Comparison of ENCODE assay signal across 8 cellular contexts in the genomic region with DNA sequence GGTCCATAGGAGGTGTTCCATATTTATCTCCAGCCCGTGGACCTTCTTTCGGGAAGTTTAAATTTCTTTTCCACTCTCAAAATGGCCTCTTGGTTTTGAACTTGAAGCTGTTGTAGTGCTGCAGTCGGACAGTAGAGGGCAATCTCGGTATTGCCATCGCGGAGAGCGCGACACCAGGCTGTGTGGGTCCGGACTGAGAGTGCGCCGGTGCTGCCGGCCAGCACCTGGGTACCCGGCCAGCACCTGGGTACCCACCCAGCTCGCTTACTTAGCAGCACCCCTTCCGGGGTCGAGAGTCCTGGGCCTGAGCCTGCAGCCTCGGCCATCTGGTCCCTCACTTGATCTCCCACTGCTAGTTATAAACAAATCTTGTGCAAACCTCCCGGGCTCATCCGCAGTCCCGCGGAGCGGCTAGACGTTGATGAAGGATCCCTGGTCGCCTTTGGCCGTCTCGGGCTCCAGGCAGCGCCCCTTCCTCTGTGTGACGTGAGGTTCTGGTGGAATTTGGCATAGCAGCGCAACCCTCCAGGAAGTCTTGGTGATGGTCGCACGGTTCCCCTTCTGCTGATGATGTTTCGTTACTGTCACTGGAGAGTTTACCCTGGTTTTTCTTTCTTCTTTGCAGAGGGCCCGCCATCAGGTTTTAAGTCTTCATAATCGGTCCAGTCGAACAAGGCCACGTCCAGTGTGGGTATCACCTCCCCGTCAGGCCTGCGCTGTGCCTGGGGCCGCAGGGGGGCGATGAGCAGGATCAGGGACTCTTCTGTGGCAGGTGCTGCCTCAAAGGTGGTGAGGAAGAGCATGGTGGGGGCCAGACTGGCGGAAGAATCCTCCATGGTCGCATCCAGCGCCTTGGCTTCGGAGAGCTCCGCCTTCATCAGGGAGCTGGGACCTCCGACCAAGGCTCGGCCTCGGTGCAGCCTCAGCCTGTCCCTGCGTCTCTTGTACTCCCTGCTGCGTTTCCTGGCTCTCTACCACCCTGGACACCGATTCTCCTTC. TPM values are rescaled to one million over a fixed set of nuclear protein-coding genes. Genes with fewer than 3 reads are reported as not detected.
DNase-seq lines count a peak whose midpoint lies in the region; ATAC-seq and TF ChIP-seq lines count a peak whose summit lies in the region.

No MANE protein-coding gene starts in this region.

- H3K36me3 ChIP-seq in IMR-90 (ENCODE audit: control insufficient read depth, insufficient read depth, low read length): no peaks in the 10 kb centered on the region
- H3K36me3 ChIP-seq in gastroesophageal sphincter: no peaks in the 10 kb centered on the region

- H3K27ac Mint-ChIP-seq in activated T-cell treated with anti-CD3 and anti-CD28 coated beads, Interleukin-2, amount 50 U/mL, for 24 hours: no peak overlapping the region

- POLR2A ChIA-PET in IMR-90 (lab: Charles Lee; ENCODE audit: unreplicated experiment): no interaction called here

- H3K36me3 Mint-ChIP-seq in activated T-cell treated with anti-CD3 and anti-CD28 coated beads, Interleukin-2, amount 50 U/mL, for 24 hours (ENCODE audit: low read depth): no peaks in the 10 kb centered on the region

- no peaks in the 10 kb centered on the region for H3K9me3 Mint-ChIP-seq in activated T-cell treated with anti-CD3 and anti-CD28 coated beads, Interleukin-2, amount 50 U/mL, for 24 hours

- WGBS in IMR-90 (ENCODE audit: extremely low coverage in 2 of 2, insufficient read length in 1 of 2), 2 experiments: 50% methylated on average over 29 of the region's 51 CpGs; no CpG with 5 or more reads in 1 of the 2 experiments
- WGBS in gastroesophageal sphincter (ENCODE audit: low coverage in 1 of 2), 2 donors: 44 to 81% methylated on average over 5 to 7 of the region's 51 CpGs
- 50 to 59% methylated on average over 35 to 51 of the region's 51 CpGs for WGBS in lower leg skin, 2 donors

- no peak overlapping the region for H3K56ac ChIP-seq in IMR-90 (ENCODE audit: extremely low read depth, insufficient read depth, low read length)

- DNase-seq in IMR-90 (peak; percentile 4), lower leg skin (ENCODE audit: low spot score in 2 of 2) (no peak), NCI-H510A (lab: John Stamatoyannopoulos, UW) (no peak), NCI-H748 (lab: John Stamatoyannopoulos, UW; ENCODE audit: unreplicated experiment) (no peak)
- peak; percentile 57 for DNase-seq in activated T-cell treated with anti-CD3 and anti-CD28 coated beads, Interleukin-2, amount 50 U/mL, for 24 hours
- peak; percentile 3 to 24 (median 10) for DNase-seq in stimulated activated CD4-positive, alpha-beta T cell treated with anti-CD3 and anti-CD28 coated beads, TNF-alpha, amount 100 ng/mL, for 24 hours (ENCODE audit: low read depth in 3 of 3)

- no peak overlapping the region for H4K91ac ChIP-seq in IMR-90 (ENCODE audit: insufficient read depth, low read depth, low read length)

- intact Hi-C loops in IMR-90 (cut with micrococcal nuclease) (no loop called here), lower leg skin (cut with DNase I; ENCODE audit: low total_unique reads) (no loop called here)

- H3K4me3 Mint-ChIP-seq in activated T-cell treated with anti-CD3 and anti-CD28 coated beads, Interleukin-2, amount 50 U/mL, for 24 hours: no peak overlapping the region

- no peak for TF ChIP-seq EP300 in gastroesophageal sphincter (IDR thresholded peaks at IDR 0.05)

- H3K4me3 ChIP-seq in GM12875 (ENCODE audit: low read depth, low read length) (no peak overlapping the region), IMR-90 (ENCODE audit: insufficient read depth, low read depth, low read length) (no peak overlapping the region), gastroesophageal sphincter (no peak overlapping the region), lower leg skin (ENCODE audit: low read depth, poor library complexity, severe bottlenecking) (no peak overlapping the region)

- H4K5ac ChIP-seq in IMR-90 (ENCODE audit: low read depth, low read length): no peak overlapping the region

- no peak for TF ChIP-seq POLR2A in IMR-90 (IDR thresholded peaks at IDR 0.05; ENCODE audit: low read depth, low read length)
- no peak for TF ChIP-seq POLR2A in gastroesophageal sphincter (IDR thresholded peaks at IDR 0.05)
- no peak for TF ChIP-seq POLR2A in lower leg skin (IDR thresholded peaks at IDR 0.05)

- H3K4me1 ChIP-seq in IMR-90 (ENCODE audit: control insufficient read depth, insufficient read depth, low read length) (no peaks in the 10 kb centered on the region), gastroesophageal sphincter (no peaks in the 10 kb centered on the region)

- H2AK9ac ChIP-seq in IMR-90 (replicated peaks; ENCODE audit: low read depth, low read length, poor library complexity): no peak overlapping the region

- no peak overlapping the region for H3K9ac ChIP-seq in IMR-90 (ENCODE audit: low read depth, low read length)

- CTCF ChIA-PET in IMR-90 (lab: Yijun Ruan, JAX): no interaction called here

- ATAC-seq in IMR-90 (ENCODE audit: low read depth) (peak; percentile 86), gastroesophageal sphincter (no peak)

- no peaks in the 10 kb centered on the region for H3K79me1 ChIP-seq in IMR-90 (ENCODE audit: low read depth in 1 of 2, low read length in 2 of 2)

- no peak overlapping the region for H2BK15ac ChIP-seq in IMR-90 (ENCODE audit: low read depth, low read length)

- peaks cover 7% of the 10 kb centered on the region for H3K4me1 Mint-ChIP-seq in activated T-cell treated with anti-CD3 and anti-CD28 coated beads, Interleukin-2, amount 50 U/mL, for 24 hours (ENCODE audit: low read depth)

- peak overlapping the region; percentile 71 for H2AFZ ChIP-seq in IMR-90 (replicated peaks; ENCODE audit: low read length, poor library complexity)

- no peak overlapping the region for H2BK5ac ChIP-seq in IMR-90 (ENCODE audit: low read depth, low read length, poor library complexity, severe bottlenecking)

- H3K27ac ChIP-seq in IMR-90 (ENCODE audit: insufficient read depth, low read length): no peak overlapping the region
- no peak overlapping the region for H3K27ac ChIP-seq in gastroesophageal sphincter

- no peak overlapping the region for H2BK20ac ChIP-seq in IMR-90 (ENCODE audit: low read depth, low read length)

- no peak overlapping the region for H2AK5ac ChIP-seq in IMR-90 (ENCODE audit: low read depth, low read length)

- no peaks in the 10 kb centered on the region for H3K27me3 ChIP-seq in IMR-90 (ENCODE audit: control insufficient read depth, insufficient read depth, low read length)
- no peaks in the 10 kb centered on the region for H3K27me3 ChIP-seq in gastroesophageal sphincter

- H3K18ac ChIP-seq in IMR-90 (ENCODE audit: low read depth, low read length): no peak overlapping the region

- TF ChIP-seq CTCF in GM12875 (IDR thresholded peaks at IDR 0.05; ENCODE audit: borderline replicate concordance, insufficient read depth, low read depth, low read length): peak; percentile 48; the same call in 1 of the 2 replicates
- TF ChIP-seq CTCF in IMR-90 (conservative IDR thresholded peaks at IDR 0.05; ENCODE audit: low read depth, low read length): peak; percentile 36
- peak in 3 of 4 experiments; percentile 5 to 54 (median 20) for TF ChIP-seq CTCF in gastroesophageal sphincter (IDR thresholded peaks at IDR 0.05)
- no peak for TF ChIP-seq CTCF in lower leg skin (IDR thresholded peaks at IDR 0.05)

- peak; percentile 36; the same call in 1 of the 2 replicates for TF ChIP-seq RAD21 in IMR-90 (IDR thresholded peaks at IDR 0.05; ENCODE audit: low read length)

- H3K14ac ChIP-seq in IMR-90 (replicated peaks; ENCODE audit: low read depth, low read length): no peak overlapping the region

- no peak overlapping the region for H2BK120ac ChIP-seq in IMR-90 (ENCODE audit: low read depth, low read length)

- H3K4me2 ChIP-seq in IMR-90 (ENCODE audit: low read depth, low read length): peak overlapping the region; percentile 7; the same call in 1 of the 2 replicates

- no peaks in the 10 kb centered on the region for H3K9me3 ChIP-seq in IMR-90 (ENCODE audit: control insufficient read depth, insufficient read depth, low read length)
- no peaks in the 10 kb centered on the region for H3K9me3 ChIP-seq in gastroesophageal sphincter

- peak overlapping the region in 1 of 2 experiments; percentile 60; a peak in 1 of 4 replicates for H4K8ac ChIP-seq in IMR-90 (ENCODE audit: low read depth in 2 of 2, low read length in 2 of 2)

- H3K9me1 ChIP-seq in IMR-90 (ENCODE audit: insufficient read depth, low read length): no peaks in the 10 kb centered on the region

- no peak overlapping the region for H3K4ac ChIP-seq in IMR-90 (ENCODE audit: low read depth, low read length)

- no peaks in the 10 kb centered on the region for H4K20me1 ChIP-seq in IMR-90 (ENCODE audit: insufficient read depth, low read length)

- H3K23ac ChIP-seq in IMR-90 (ENCODE audit: low read depth, low read length): no peak overlapping the region

- peaks cover 7% of the 10 kb centered on the region for H3K27me3 Mint-ChIP-seq in activated T-cell treated with anti-CD3 and anti-CD28 coated beads, Interleukin-2, amount 50 U/mL, for 24 hours

- no TSS peak for BruUV-seq in IMR-90 (replicated peaks; lab: Mats Ljungman, UMichigan)

- in situ Hi-C loops in IMR-90 (cut with MboI; ENCODE audit: low sequenced_read_pairs): no loop called here

- dilution Hi-C loops in IMR-90 (cut with HindIII; ENCODE audit: low sequenced_read_pairs, unreplicated experiment): no loop called here

TF ChIP-seq in IMR-90, 13 proteins besides CTCF, POLR2A, EP300 and RAD21 (continues in another document):
- TF ChIP-seq, protein P1, sequence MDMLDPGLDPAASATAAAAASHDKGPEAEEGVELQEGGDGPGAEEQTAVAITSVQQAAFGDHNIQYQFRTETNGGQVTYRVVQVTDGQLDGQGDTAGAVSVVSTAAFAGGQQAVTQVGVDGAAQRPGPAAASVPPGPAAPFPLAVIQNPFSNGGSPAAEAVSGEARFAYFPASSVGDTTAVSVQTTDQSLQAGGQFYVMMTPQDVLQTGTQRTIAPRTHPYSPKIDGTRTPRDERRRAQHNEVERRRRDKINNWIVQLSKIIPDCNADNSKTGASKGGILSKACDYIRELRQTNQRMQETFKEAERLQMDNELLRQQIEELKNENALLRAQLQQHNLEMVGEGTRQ (IDR thresholded peaks at IDR 0.05; ENCODE audit: low read depth, low read length): no peak
- TF ChIP-seq MXI1 (IDR thresholded peaks at IDR 0.05; ENCODE audit: borderline replicate concordance, low read depth, low read length): no peak
- no peak for TF ChIP-seq MAFK (IDR thresholded peaks at IDR 0.05; ENCODE audit: low read depth, low read length)
- no peak for TF ChIP-seq FOS (IDR thresholded peaks at IDR 0.05; ENCODE audit: low read depth, low read length)
- TF ChIP-seq CHD1 (IDR thresholded peaks at IDR 0.05; ENCODE audit: low read depth, low read length): no peak

RNA-seq across cellular contexts. Expression of a gene that starts 17.8 kb away (rescaled TPM):
- total RNA-seq in IMR-90 (2012; rRNA removed) (not detected in 2 replicates), gastroesophageal sphincter (not detected), lower leg skin (not detected)
- not detected in 2 replicates for polyA plus RNA-seq in IMR-90 (2012; rRNA removed)
- not detected in 2 replicates for polyA plus RNA-seq in IMR-90 (2012; cell fraction: cytosol; rRNA removed)
- not detected in 2 replicates for polyA plus RNA-seq in IMR-90 (2012; cell fraction: nucleus; rRNA removed; ENCODE audit: low replicate concordance)

RNA-seq across cellular contexts. Expression of a gene that starts 51.5 kb away (rescaled TPM):
- total RNA-seq in IMR-90 (2012; rRNA removed) (under 0.01 TPM in 2 replicates), gastroesophageal sphincter (1 to 10 TPM; 1.3 to 5.7 (median 3.5) TPM), lower leg skin (1 to 10 TPM; 2.7 to 7.5 (median 5.4) TPM)
- polyA plus RNA-seq in IMR-90 (2012; rRNA removed): 0.07 and 0.17 TPM in 2 replicates
- polyA plus RNA-seq in IMR-90 (2012; cell fraction: cytosol; rRNA removed): 0.03 and 0.13 TPM in 2 replicates
- 0.03 and 0.07 TPM in 2 replicates for polyA plus RNA-seq in IMR-90 (2012; cell fraction: nucleus; rRNA removed; ENCODE audit: low replicate concordance)

Comparison
In these comparisons a context has a peak if more than half of its experiments do, and no peak if none do; other contexts are left out.
1. CTCF ChIP-seq: peak in GM12875 (single experiment), IMR-90 (single experiment) and gastroesophageal sphincter (3 of 4); none in lower leg skin (0 of 3).
2. DNase-seq: peak in IMR-90 (single experiment), activated T-cell treated with anti-CD3 and anti-CD28 coated beads, Interleukin-2, amount 50 U/mL, for 24 hours (single experiment) and stimulated activated CD4-positive, alpha-beta T cell treated with anti-CD3 and anti-CD28 coated beads, TNF-alpha, amount 100 ng/mL, for 24 hours (3 of 3); none in lower leg skin (0 of 2), NCI-H510A (single experiment) and NCI-H748 (single experiment).